In genomic region chr10:75136346-75136745, GRCh38 we compare ENCODE assay signal across 16 cellular contexts. TPM values are rescaled to one million over a fixed set of nuclear protein-coding genes. Genes with fewer than 3 reads are reported as not detected.
A peak's percentile ranks its signal among the peaks of the same experiment; 100 is the strongest.
DNase-seq lines count a peak whose midpoint lies in the region; ATAC-seq and TF ChIP-seq lines count a peak whose summit lies in the region.
"Had no signal": no experiment of that assay in that cellular context is flagged by ENCODE, and none has a peak within 500 bp of the region (broad histone marks: within the 10 kb centered on the region; RNA-seq: fewer than 3 reads in every experiment).

No MANE protein-coding gene starts in this region.

- POLR2A ChIA-PET in activated CD8-positive, alpha-beta T cell treated with anti-CD3 and anti-CD28 coated beads for 36 hours (lab: Charles Lee): no interaction called here
- POLR2A ChIA-PET in activated CD8-positive, alpha-beta T cell treated with anti-CD3 and anti-CD28 coated beads, Interleukin-2, amount 10 ng/mL, durations not matched to agents 7 days and 5 days (lab: Charles Lee): interaction anchor here (1.3 kb wide), 1 partner anchor 25 kb away, joined by 5 read pairs; the partner anchor contains the start of gene SAMD8

- H3K27me3 Mint-ChIP-seq in activated CD8-positive, alpha-beta T cell treated with anti-CD3 and anti-CD28 coated beads for 36 hours: no peaks in the 10 kb centered on the region
- no peaks in the 10 kb centered on the region for H3K27me3 Mint-ChIP-seq in activated CD8-positive, alpha-beta T cell treated with anti-CD3 and anti-CD28 coated beads, Interleukin-2, amount 10 ng/mL, durations not matched to agents 7 days and 5 days (ENCODE audit: low read depth)
- H3K27me3 Mint-ChIP-seq: activated CD4-positive, alpha-beta memory T cell treated with anti-CD3 and anti-CD28 coated beads, Interleukin-2, amount 10 ng/mL, durations not matched to agents 7 days and 5 days; T-cell had no signal

- TF ChIP-seq CTCF in activated CD8-positive, alpha-beta T cell treated with anti-CD3 and anti-CD28 coated beads for 36 hours (IDR thresholded peaks at IDR 0.05): no peak
- TF ChIP-seq CTCF in stomach (IDR thresholded peaks at IDR 0.05): no peak

- CTCF ChIA-PET in activated CD8-positive, alpha-beta T cell treated with anti-CD3 and anti-CD28 coated beads for 36 hours (lab: Charles Lee): interaction anchor here (0.7 to 1.6 kb wide), 3 partner anchors 17 to 116 kb away, joined by 3 to 7 read pairs (median 3); partner anchors contain the start of gene COMTD1
- CTCF ChIA-PET in activated CD8-positive, alpha-beta T cell treated with anti-CD3 and anti-CD28 coated beads, Interleukin-2, amount 10 ng/mL, durations not matched to agents 7 days and 5 days (lab: Charles Lee): interaction anchor here (0.9 to 1.8 kb wide), 7 partner anchors 15 to 94 kb away, joined by 3 to 4 read pairs (median 3); no protein-coding TSS in a partner anchor

- peaks cover 36% of the 10 kb centered on the region for H3K4me1 Mint-ChIP-seq in activated CD8-positive, alpha-beta T cell treated with anti-CD3 and anti-CD28 coated beads for 36 hours (ENCODE audit: low read depth)
- peaks cover 25% of the 10 kb centered on the region for H3K4me1 Mint-ChIP-seq in activated CD8-positive, alpha-beta T cell treated with anti-CD3 and anti-CD28 coated beads, Interleukin-2, amount 10 ng/mL, durations not matched to agents 7 days and 5 days (ENCODE audit: low read depth)

- H3K4me3 Mint-ChIP-seq in activated CD8-positive, alpha-beta T cell treated with anti-CD3 and anti-CD28 coated beads for 36 hours: no peak overlapping the region
- H3K4me3 Mint-ChIP-seq in activated CD8-positive, alpha-beta T cell treated with anti-CD3 and anti-CD28 coated beads, Interleukin-2, amount 10 ng/mL, durations not matched to agents 7 days and 5 days: no peak overlapping the region
- H3K4me3 Mint-ChIP-seq: activated CD4-positive, alpha-beta memory T cell treated with anti-CD3 and anti-CD28 coated beads, Interleukin-2, amount 10 ng/mL, durations not matched to agents 7 days and 5 days; T-cell had no signal

- ATAC-seq in activated CD8-positive, alpha-beta T cell treated with anti-CD3 and anti-CD28 coated beads for 36 hours: no peak
- no peak for ATAC-seq in activated CD8-positive, alpha-beta T cell treated with anti-CD3 and anti-CD28 coated beads, Interleukin-2, amount 10 ng/mL, durations not matched to agents 7 days and 5 days
- ATAC-seq in HG03354 (IDR thresholded peaks at IDR 0.05; ENCODE audit: poor library complexity, severe bottlenecking, unreplicated experiment): no peak
- ATAC-seq in HG03442 (IDR thresholded peaks at IDR 0.05; ENCODE audit: unreplicated experiment): no peak
- ATAC-seq: T-cell had no signal

- H3K36me3 Mint-ChIP-seq in activated CD8-positive, alpha-beta T cell treated with anti-CD3 and anti-CD28 coated beads for 36 hours (ENCODE audit: low read depth): peaks cover 10% of the 10 kb centered on the region
- peaks cover 10% of the 10 kb centered on the region for H3K36me3 Mint-ChIP-seq in activated CD8-positive, alpha-beta T cell treated with anti-CD3 and anti-CD28 coated beads, Interleukin-2, amount 10 ng/mL, durations not matched to agents 7 days and 5 days (ENCODE audit: low read depth)

- no peaks in the 10 kb centered on the region for H3K4me1 ChIP-seq in esophagus (ENCODE audit: control insufficient read depth in 2 of 2, insufficient read depth in 2 of 2, low read length in 1 of 2)
- peaks cover 11 to 54% (median 26%) of the 10 kb centered on the region in 4 donors for H3K4me1 ChIP-seq in stomach

- H3K4me3 ChIP-seq in esophagus (ENCODE audit: low read depth in 1 of 2, low read length in 2 of 2): no peak overlapping the region
- no peak overlapping the region for H3K4me3 ChIP-seq in stomach
- H3K4me3 ChIP-seq: BLaER1 treated with 17β-estradiol and CSF1 and Interleukin-3, amounts not matched to agents 10 nM and 100 nM; upper lobe of left lung had no signal

- no peak for TF ChIP-seq POLR2A in stomach (IDR thresholded peaks at IDR 0.05)

- H3K9me3 ChIP-seq in esophagus (ENCODE audit: control insufficient read depth in 2 of 2, insufficient read depth in 1 of 2, low read depth in 1 of 2, low read length in 1 of 2) (no peaks in the 10 kb centered on the region), stomach (no peaks in the 10 kb centered on the region)
- H3K9me3 ChIP-seq: upper lobe of left lung had no signal

- no peak for DNase-seq in activated CD8-positive, alpha-beta T cell treated with anti-CD3 and anti-CD28 coated beads for 36 hours
- no peak for DNase-seq in activated CD8-positive, alpha-beta T cell treated with anti-CD3 and anti-CD28 coated beads, Interleukin-2, amount 10 ng/mL, durations not matched to agents 7 days and 5 days
- peak; percentile 30 for DNase-seq in NCI-H69 (lab: John Stamatoyannopoulos, UW)
- peak; percentile 61 for DNase-seq in renal cortical epithelial cell (ENCODE audit: low read depth)
- DNase-seq in stomach: no peak
- DNase-seq: activated CD4-positive, alpha-beta memory T cell treated with anti-CD3 and anti-CD28 coated beads, Interleukin-2, amount 10 ng/mL, durations not matched to agents 7 days and 5 days; aorta; NCI-H1930; NCI-H446; Right ventricle myocardium superior; T-cell; upper lobe of left lung had no signal

- peak overlapping the region; percentile 74 for H3K27ac Mint-ChIP-seq in activated CD8-positive, alpha-beta T cell treated with anti-CD3 and anti-CD28 coated beads for 36 hours
- H3K27ac Mint-ChIP-seq in activated CD8-positive, alpha-beta T cell treated with anti-CD3 and anti-CD28 coated beads, Interleukin-2, amount 10 ng/mL, durations not matched to agents 7 days and 5 days: no peak overlapping the region
- H3K27ac Mint-ChIP-seq: activated CD4-positive, alpha-beta memory T cell treated with anti-CD3 and anti-CD28 coated beads, Interleukin-2, amount 10 ng/mL, durations not matched to agents 7 days and 5 days had no signal

- H3K27ac ChIP-seq in esophagus (ENCODE audit: low read depth in 2 of 2, low read length in 1 of 2): peak overlapping the region; percentile 39 to 41
- peak overlapping the region in 1 of 5 donors; percentile 6 for H3K27ac ChIP-seq in stomach
- H3K27ac ChIP-seq: BLaER1 treated with 17β-estradiol and CSF1 and Interleukin-3, amounts not matched to agents 10 nM and 100 nM; upper lobe of left lung had no signal

- WGBS in esophagus, 2 donors: 87 to 100% methylated on average over 1 of the region's 1 CpG
- WGBS in stomach, 5 donors: 88 to 100% (median 97%) methylated on average over 1 of the region's 1 CpG

- intact Hi-C loops in activated CD8-positive, alpha-beta T cell treated with anti-CD3 and anti-CD28 coated beads for 36 hours (cut with micrococcal nuclease): no loop called here
- intact Hi-C loops in stomach (cut with DNase I; ENCODE audit: low total_unique reads): no loop called here

- H3K9me3 Mint-ChIP-seq in activated CD8-positive, alpha-beta T cell treated with anti-CD3 and anti-CD28 coated beads for 36 hours: peaks cover 2% of the 10 kb centered on the region
- no peaks in the 10 kb centered on the region for H3K9me3 Mint-ChIP-seq in activated CD8-positive, alpha-beta T cell treated with anti-CD3 and anti-CD28 coated beads, Interleukin-2, amount 10 ng/mL, durations not matched to agents 7 days and 5 days (ENCODE audit: insufficient read depth)
- H3K9me3 Mint-ChIP-seq: activated CD4-positive, alpha-beta memory T cell treated with anti-CD3 and anti-CD28 coated beads, Interleukin-2, amount 10 ng/mL, durations not matched to agents 7 days and 5 days; T-cell had no signal

- TF ChIP-seq EP300 in stomach (IDR thresholded peaks at IDR 0.05): no peak

- H3K36me3 ChIP-seq in esophagus (ENCODE audit: control insufficient read depth in 2 of 2, insufficient read depth in 2 of 2, low read length in 1 of 2): no peaks in the 10 kb centered on the region
- H3K36me3 ChIP-seq in stomach: no peaks in the 10 kb centered on the region
- H3K36me3 ChIP-seq: upper lobe of left lung had no signal

- H3K27me3 ChIP-seq in esophagus (ENCODE audit: control insufficient read depth in 1 of 2, insufficient read depth in 2 of 2, low read length in 2 of 2): no peaks in the 10 kb centered on the region
- no peaks in the 10 kb centered on the region for H3K27me3 ChIP-seq in stomach
- H3K27me3 ChIP-seq: BLaER1 treated with 17β-estradiol and CSF1 and Interleukin-3, amounts not matched to agents 10 nM and 100 nM; upper lobe of left lung had no signal

RNA-seq across cellular contexts. Expression of gene SAMD8, which starts 24.9 kb away (rescaled TPM):
- total RNA-seq in activated CD8-positive, alpha-beta T cell treated with anti-CD3 and anti-CD28 coated beads for 36 hours: 10 to 100 TPM; 21.9 to 23.7 TPM
- 10 to 100 TPM; 17.4 to 18.2 TPM for total RNA-seq in activated CD8-positive, alpha-beta T cell treated with anti-CD3 and anti-CD28 coated beads, Interleukin-2, amount 10 ng/mL, durations not matched to agents 7 days and 5 days
- 1 to 10 TPM; 8.1 to 9.7 TPM for polyA plus RNA-seq in esophagus
- 36.4 and 41.3 TPM in 2 replicates for total RNA-seq in renal cortical epithelial cell
- 10 to 100 TPM in 3 of 5 donors, 1 to 10 TPM in 2; 3.2 to 34.9 (median 11.9) TPM for total RNA-seq in stomach
- 1 to 10 TPM; 2.9 to 5.2 (median 4.3) TPM for polyA plus RNA-seq in stomach

Comparison
In these comparisons a context has a peak if more than half of its experiments do, and no peak if none do; other contexts are left out.
1. DNase-seq: peak in NCI-H69 (single experiment) and renal cortical epithelial cell (single experiment); none in activated CD8-positive, alpha-beta T cell treated with anti-CD3 and anti-CD28 coated beads for 36 hours (single experiment), activated CD8-positive, alpha-beta T cell treated with anti-CD3 and anti-CD28 coated beads, Interleukin-2, amount 10 ng/mL, durations not matched to agents 7 days and 5 days (single experiment) and stomach (single experiment).